Comparison of ENCODE assay signal across 15 cellular contexts in genomic region chr6:166277021-166277420, GRCh38. TPM values are rescaled to one million over a fixed set of nuclear protein-coding genes. Genes with fewer than 3 reads are reported as not detected.
DNase-seq lines count a peak whose midpoint lies in the region; ATAC-seq, FAIRE-seq and TF ChIP-seq lines count a peak whose summit lies in the region.
"Had no signal": no experiment of that assay in that cellular context is flagged by ENCODE, and none has a peak within 500 bp of the region (broad histone marks: within the 10 kb centered on the region; RNA-seq: fewer than 3 reads in every experiment).

No MANE protein-coding gene starts in this region.

- H3K9me3 ChIP-seq in astrocyte (ENCODE audit: insufficient read depth, low read depth, low read length) = no peaks in the 10 kb centered on the region
- H3K9me3 ChIP-seq: mucosa of descending colon, right atrium auricular region, SJSA1 had no signal

- H3K27me3 ChIP-seq in astrocyte (ENCODE audit: insufficient read depth, low read length) = peaks cover 7% of the 10 kb centered on the region
- H3K27me3 ChIP-seq: right atrium auricular region, SJSA1 had no signal

- H3K9ac ChIP-seq in astrocyte (ENCODE audit: low read length) = no peak overlapping the region

- no peak overlapping the region for H3K4me3 Mint-ChIP-seq in astrocyte (ENCODE audit: unreplicated experiment)
- H3K4me3 Mint-ChIP-seq: activated naive CD8-positive, alpha-beta T cell treated with anti-CD3 and anti-CD28 coated beads, Interleukin-2, amount 50 U/mL, for 24 hours had no signal

- no peak for ATAC-seq in HG03342 (IDR thresholded peaks at IDR 0.05; ENCODE audit: unreplicated experiment)
- ATAC-seq: activated naive CD8-positive, alpha-beta T cell treated with anti-CD3 and anti-CD28 coated beads, Interleukin-2, amount 50 U/mL, for 24 hours; mucosa of descending colon had no signal

- no peaks in the 10 kb centered on the region for H3K4me1 Mint-ChIP-seq in astrocyte (ENCODE audit: low read depth, unreplicated experiment)

- no peak overlapping the region for H3K27ac ChIP-seq in astrocyte (ENCODE audit: low read depth, low read length)
- H3K27ac ChIP-seq: right atrium auricular region, SJSA1 had no signal

- TF ChIP-seq CTCF in astrocyte (IDR thresholded peaks at IDR 0.05; ENCODE audit: insufficient read depth, low read depth, low read length) = no peak

- H3K4me2 ChIP-seq in astrocyte (ENCODE audit: low read length) = peak overlapping the region; percentile 29

- no peaks in the 10 kb centered on the region for H3K9me3 Mint-ChIP-seq in astrocyte (ENCODE audit: unreplicated experiment)
- H3K9me3 Mint-ChIP-seq: activated naive CD8-positive, alpha-beta T cell treated with anti-CD3 and anti-CD28 coated beads, Interleukin-2, amount 50 U/mL, for 24 hours had no signal

- no peaks in the 10 kb centered on the region for H3K4me1 ChIP-seq in astrocyte (ENCODE audit: insufficient read depth, low read length)
- H3K4me1 ChIP-seq: right atrium auricular region had no signal

- H3K36me3 Mint-ChIP-seq in astrocyte (ENCODE audit: low read depth, unreplicated experiment) = no peaks in the 10 kb centered on the region

- H3K79me2 ChIP-seq in astrocyte (ENCODE audit: insufficient read depth, low read length) = no peaks in the 10 kb centered on the region

- H3K27ac Mint-ChIP-seq in astrocyte (ENCODE audit: unreplicated experiment) = no peak overlapping the region
- H3K27ac Mint-ChIP-seq: activated naive CD8-positive, alpha-beta T cell treated with anti-CD3 and anti-CD28 coated beads, Interleukin-2, amount 50 U/mL, for 24 hours had no signal

- H3K36me3 ChIP-seq in astrocyte (ENCODE audit: insufficient read depth, low read length) = no peaks in the 10 kb centered on the region
- H3K36me3 ChIP-seq: right atrium auricular region, SJSA1 had no signal

- peaks cover 37% of the 10 kb centered on the region for H3K27me3 Mint-ChIP-seq in astrocyte (ENCODE audit: low read depth, unreplicated experiment)

- no peaks in the 10 kb centered on the region for H4K20me1 ChIP-seq in astrocyte (ENCODE audit: insufficient read depth, low read length)

- H2AFZ ChIP-seq in astrocyte (ENCODE audit: low read depth, low read length) = peak overlapping the region; percentile 0

- no peak for FAIRE-seq in astrocyte (lab: Jason Lieb, UNC)
- FAIRE-seq: H1 had no signal

- DNase-seq in GM04504 (ENCODE audit: low read depth) = peak; percentile 3
- peak; percentile 63 for DNase-seq in astrocyte (ENCODE audit: low read depth)
- DNase-seq in inferior parietal cortex (ENCODE audit: extremely low spot score) = peak; percentile 66
- peak; percentile 32 for DNase-seq in stromal cell of bone marrow (ENCODE audit: low read depth)
- DNase-seq in RPMI8226 = no peak
- no peak for DNase-seq in glomerular visceral epithelial cell (ENCODE audit: extremely low spot score)
- DNase-seq: activated CD8-positive, alpha-beta memory T cell treated with anti-CD3 and anti-CD28 coated beads, Interleukin-2, amount 50 U/mL, for 48 hours; activated naive CD8-positive, alpha-beta T cell treated with anti-CD3 and anti-CD28 coated beads, Interleukin-2, amount 50 U/mL, for 24 hours; mucosa of descending colon; NCI-H1105; NCI-H82 had no signal

- no peak overlapping the region for H3K4me3 ChIP-seq in astrocyte (ENCODE audit: insufficient read depth, low read depth, low read length)
- H3K4me3 ChIP-seq: mucosa of descending colon, right atrium auricular region, SJSA1 had no signal

RNA-seq across cellular contexts. Expression of gene PRR18, which starts 31.2 kb away (rescaled TPM):
- total RNA-seq in astrocyte = 0.14 TPM in 1 of 2 replicates, not detected in the other
- total RNA-seq: right atrium auricular region had no signal

Comparison
In these comparisons a context has a peak if more than half of its experiments do, and no peak if none do; other contexts are left out.
1. DNase-seq: peak in GM04504 (single experiment), astrocyte (single experiment), inferior parietal cortex (single experiment) and stromal cell of bone marrow (single experiment); none in RPMI8226 (single experiment) and glomerular visceral epithelial cell (single experiment).